ENCODE assay signal across 9 cellular contexts in genomic region chr7:143361552-143362125, GRCh38. TPM values are rescaled to one million over a fixed set of nuclear protein-coding genes. Genes with fewer than 3 reads are reported as not detected.
A peak's percentile ranks its signal among the peaks of the same experiment; 100 is the strongest.
DNase-seq lines count a peak whose midpoint lies in the region; ATAC-seq, FAIRE-seq and TF ChIP-seq lines count a peak whose summit lies in the region.
"Had no signal": no experiment of that assay in that cellular context is flagged by ENCODE, and none has a peak within 500 bp of the region (broad histone marks: within the 10 kb centered on the region; RNA-seq: fewer than 3 reads in every experiment).

No MANE protein-coding gene starts in this region.

- H3K4me1 ChIP-seq in muscle layer of colon (ENCODE audit: insufficient read depth, low read length): no peaks in the 10 kb centered on the region
- H3K4me1 ChIP-seq in kidney (ENCODE audit: control insufficient read depth in 1 of 2, insufficient read depth in 1 of 2, low read depth in 1 of 2, low read length in 2 of 2): peaks cover 0 to 2% of the 10 kb centered on the region in 2 donors

- H3K27ac ChIP-seq in muscle layer of colon (ENCODE audit: low read depth, low read length) (no peak overlapping the region), kidney (ENCODE audit: low read depth in 2 of 2, low read length in 2 of 2) (no peak overlapping the region)

- no peak overlapping the region for H3K9ac ChIP-seq in muscle layer of colon (ENCODE audit: low read length)
- no peak overlapping the region for H3K9ac ChIP-seq in kidney (ENCODE audit: low read length in 2 of 2)

- TF ChIP-seq RAD21 in Ishikawa (IDR thresholded peaks at IDR 0.05; ENCODE audit: low read depth): no peak

- H3K27me3 ChIP-seq in muscle layer of colon (ENCODE audit: control insufficient read depth in 1 of 2, insufficient read depth in 2 of 2, low read length in 2 of 2): peaks cover 0 to 9% of the 10 kb centered on the region in 2 donors

- H3K36me3 ChIP-seq in muscle layer of colon (ENCODE audit: insufficient read depth, low read length) (no peaks in the 10 kb centered on the region), kidney (ENCODE audit: control insufficient read depth in 1 of 2, insufficient read depth in 2 of 2, low read length in 2 of 2) (no peaks in the 10 kb centered on the region)

- no peak for DNase-seq in AG10803 (ENCODE audit: low read depth)
- no peak for DNase-seq in cardiac fibroblast (ENCODE audit: low read depth in 2 of 2)
- DNase-seq in HT-29 (ENCODE audit: low spot score): no peak
- no peak for DNase-seq in erythroblast (lab: John Stamatoyannopoulos, UW)
- DNase-seq in kidney: no peak

- FAIRE-seq in kidney (lab: Jason Lieb, UNC): no peak

- intact Hi-C loops in kidney (cut with DNase I): no loop called here

- ATAC-seq in GM19023 (IDR thresholded peaks at IDR 0.05; ENCODE audit: unreplicated experiment): no peak

- TF ChIP-seq CTCF in AG10803 (conservative IDR thresholded peaks at IDR 0.05; ENCODE audit: low read length): no peak
- TF ChIP-seq CTCF in cardiac fibroblast (IDR thresholded peaks at IDR 0.05; ENCODE audit: low read depth, low read length): no peak
- TF ChIP-seq CTCF in kidney (IDR thresholded peaks at IDR 0.05; ENCODE audit: borderline replicate concordance, extremely low read depth, insufficient read depth): no peak

- H3K9me3 ChIP-seq in muscle layer of colon (ENCODE audit: low read length): no peaks in the 10 kb centered on the region
- no peaks in the 10 kb centered on the region for H3K9me3 ChIP-seq in kidney (ENCODE audit: control insufficient read depth in 1 of 2, low read length in 2 of 2)

- H3K4me3 ChIP-seq in AG10803 (ENCODE audit: low read length) (peak overlapping the region; percentile 61), cardiac fibroblast (replicated peaks in 1 of 2; ENCODE audit: low read depth in 2 of 2, low read length in 2 of 2) (peak overlapping the region; percentile 52 to 54), muscle layer of colon (ENCODE audit: low read depth in 1 of 2, low read length in 2 of 2) (peak overlapping the region; percentile 14 to 77), kidney (ENCODE audit: low read length in 2 of 2) (no peak overlapping the region)

- TF ChIP-seq POLR2A in erythroblast (IDR thresholded peaks at IDR 0.05; ENCODE audit: low read length): no peak

- TF ChIP-seq EP300 in Ishikawa (IDR thresholded peaks at IDR 0.05; ENCODE audit: borderline replicate concordance): no peak

TF ChIP-seq in Ishikawa, 13 proteins besides CTCF, POLR2A, EP300 and RAD21:
- 0 out of 2 replicates have a peak, but pooled peaks have one; percentile 11 for TF ChIP-seq EGR1 (IDR thresholded peaks at IDR 0.05)
- peak; percentile 25; the same call in 1 of the 2 replicates for TF ChIP-seq ZBTB7A (IDR thresholded peaks at IDR 0.05; ENCODE audit: low read depth)
- no peak for TF ChIP-seq USF1 (IDR thresholded peaks at IDR 0.05)

RNA-seq across cellular contexts. Expression of gene FAM131B, which starts 0.9 kb away (rescaled TPM):
- 13.2 and 17.6 TPM in 2 replicates for total RNA-seq in HT-29 (2014; rRNA removed; shearing (Covaris generic))
- 0.82 TPM for total RNA-seq in kidney
- 0.19 TPM for polyA plus RNA-seq in kidney (ENCODE audit: insufficient read depth, low read depth, low replicate concordance)

RNA-seq across cellular contexts. Expression of gene ZYX, which starts 19.5 kb away (rescaled TPM):
- total RNA-seq in HT-29 (2014; rRNA removed; shearing (Covaris generic)): 116 and 148 TPM in 2 replicates
- 193 TPM for total RNA-seq in kidney
- polyA plus RNA-seq in kidney (ENCODE audit: insufficient read depth, low read depth, low replicate concordance): 50.1 TPM

RNA-seq across cellular contexts. Expression of gene CLCN1, which starts 45.7 kb away (rescaled TPM):
- 2.8 and 3.0 TPM in 2 replicates for total RNA-seq in HT-29 (2014; rRNA removed; shearing (Covaris generic))
- 0.35 TPM for total RNA-seq in kidney
- not detected for polyA plus RNA-seq in kidney (ENCODE audit: insufficient read depth, low read depth, low replicate concordance)
- total RNA-seq: dermis microvascular lymphatic vessel endothelial cell had no signal

RNA-seq across cellular contexts. Expression of gene EPHA1, which starts 47.0 kb away (rescaled TPM):
- 54.3 and 65.6 TPM in 2 replicates for total RNA-seq in HT-29 (2014; rRNA removed; shearing (Covaris generic))
- 22.3 TPM for total RNA-seq in kidney
- polyA plus RNA-seq in kidney (ENCODE audit: insufficient read depth, low read depth, low replicate concordance): 6.9 TPM
- total RNA-seq: dermis microvascular lymphatic vessel endothelial cell had no signal

Comparison
In these comparisons a context has a peak if more than half of its experiments do, and no peak if none do; other contexts are left out.
1. H3K4me3 ChIP-seq: peak in AG10803 (single experiment), cardiac fibroblast (2 of 2) and muscle layer of colon (2 of 2); none in kidney (0 of 2).